In genomic region chr3:190210608-190211007, GRCh38 we compare ENCODE assay signal across 22 cellular contexts.
DNase-seq lines count a peak whose midpoint lies in the region; ATAC-seq, FAIRE-seq and TF ChIP-seq lines count a peak whose summit lies in the region.
"Had no signal": no experiment of that assay in that cellular context is flagged by ENCODE, and none has a peak within 500 bp of the region (broad histone marks: within the 10 kb centered on the region; RNA-seq: fewer than 3 reads in every experiment).

No MANE protein-coding gene starts in this region.

- no peak overlapping the region for H3K4me3 ChIP-seq in tibial artery
- H3K4me3 ChIP-seq: BLaER1, MG63, SJCRH30 had no signal

- ATAC-seq in GM18498 (IDR thresholded peaks at IDR 0.05; ENCODE audit: unreplicated experiment) (peak; percentile 51), GM19452 (IDR thresholded peaks at IDR 0.05; ENCODE audit: unreplicated experiment) (peak; percentile 47), HG03378 (IDR thresholded peaks at IDR 0.05; ENCODE audit: unreplicated experiment) (peak; percentile 41), left lobe of liver (no peak)
- peak; percentile 33 for ATAC-seq in effector memory CD8-positive, alpha-beta T cell (replicated peaks)
- ATAC-seq: Panc1 had no signal

- H3K4me1 Mint-ChIP-seq in effector memory CD8-positive, alpha-beta T cell (ENCODE audit: low read depth in 2 of 2) = no peaks in the 10 kb centered on the region
- H3K4me1 Mint-ChIP-seq: IgD-negative memory B cell had no signal

- TF ChIP-seq CTCF in tibial artery (IDR thresholded peaks at IDR 0.05) (no peak), D721Med (IDR thresholded peaks at IDR 0.05; ENCODE audit: insufficient read depth, missing control alignments) (no peak)

- no peak overlapping the region for H3K27ac Mint-ChIP-seq in effector memory CD8-positive, alpha-beta T cell
- H3K27ac Mint-ChIP-seq: CD4-positive, alpha-beta memory T cell; IgD-negative memory B cell; T-helper 1 cell treated with Interleukin-12 subunit alpha and Interleukin-12 subunit beta and Interleukin-4 antibody, amounts not matched to agents 30 μg/mL and 1 μg/mL, for 36 hours had no signal

- peaks cover 0 to 3% (median 0%) of the 10 kb centered on the region in 3 donors for H3K9me3 ChIP-seq in tibial artery
- H3K9me3 ChIP-seq: SJCRH30 had no signal

- no peak for FAIRE-seq in D721Med (lab: Jason Lieb, UNC)
- FAIRE-seq: H1 had no signal

- intact Hi-C loops in tibial artery (cut with DNase I; ENCODE audit: low total_unique reads) = no loop called here

- H3K27ac ChIP-seq in tibial artery = no peak overlapping the region
- H3K27ac ChIP-seq: BLaER1, SJCRH30 had no signal

- H3K4me1 ChIP-seq in tibial artery = no peaks in the 10 kb centered on the region
- H3K4me1 ChIP-seq: BLaER1, SJCRH30 had no signal

- DNase-seq in effector memory CD8-positive, alpha-beta T cell = no peak
- DNase-seq in tibial artery (no peak), D721Med (ENCODE audit: insufficient read length, low spot score) (no peak), NCI-H2171 (lab: John Stamatoyannopoulos, UW) (no peak), left lobe of liver (ENCODE audit: low spot score) (no peak)
- DNase-seq: CD4-positive, alpha-beta memory T cell; Kasumi-1; MG63; NCI-H1092; NCI-H1436 treated with DMSO at 0.1 percent for 48 hours; NCI-H2029 treated with DMSO at 0.1 percent for 48 hours; NCI-H2171 treated with DMSO at 0.1 percent for 48 hours; NCI-H446 treated with DMSO at 0.1 percent for 48 hours; SJCRH30 had no signal

- no peaks in the 10 kb centered on the region for H3K27me3 Mint-ChIP-seq in effector memory CD8-positive, alpha-beta T cell

- no peaks in the 10 kb centered on the region for H3K27me3 ChIP-seq in tibial artery
- H3K27me3 ChIP-seq: BLaER1, MG63, SJCRH30 had no signal

- no peaks in the 10 kb centered on the region for H3K36me3 ChIP-seq in tibial artery
- H3K36me3 ChIP-seq: BLaER1, MG63, SJCRH30 had no signal

- H3K4me3 Mint-ChIP-seq in effector memory CD8-positive, alpha-beta T cell = no peak overlapping the region
- H3K4me3 Mint-ChIP-seq: CD4-positive, alpha-beta memory T cell; IgD-negative memory B cell; T-helper 1 cell treated with Interleukin-12 subunit alpha and Interleukin-12 subunit beta and Interleukin-4 antibody, amounts not matched to agents 30 μg/mL and 1 μg/mL, for 36 hours had no signal

- no peaks in the 10 kb centered on the region for H3K9me3 Mint-ChIP-seq in effector memory CD8-positive, alpha-beta T cell
- H3K9me3 Mint-ChIP-seq: T-helper 1 cell treated with Interleukin-12 subunit alpha and Interleukin-12 subunit beta and Interleukin-4 antibody, amounts not matched to agents 30 μg/mL and 1 μg/mL, for 36 hours had no signal

- H3K36me3 Mint-ChIP-seq in effector memory CD8-positive, alpha-beta T cell (ENCODE audit: insufficient read depth) = no peaks in the 10 kb centered on the region
- H3K36me3 Mint-ChIP-seq: CD4-positive, alpha-beta memory T cell; IgD-negative memory B cell had no signal
